18 cellular contexts compared by ENCODE assay signal in genomic region chr4:126180642-126181041, GRCh38.
DNase-seq lines count a peak whose midpoint lies in the region; ATAC-seq, FAIRE-seq and TF ChIP-seq lines count a peak whose summit lies in the region.
"Had no signal": no experiment of that assay in that cellular context is flagged by ENCODE, and none has a peak within 500 bp of the region (broad histone marks: within the 10 kb centered on the region; RNA-seq: fewer than 3 reads in every experiment).

No MANE protein-coding gene starts in this region.

- no peak for TF ChIP-seq RAD21 in H1 (IDR thresholded peaks at IDR 0.05 in 1 of 2, conservative IDR thresholded peaks at IDR 0.05 in 1 of 2; ENCODE audit: low read depth in 2 of 2, low read length in 2 of 2)

- intact Hi-C loops in mucosa of descending colon (cut with DNase I, micrococcal nuclease): no loop called here

- no peak overlapping the region for H2BK15ac ChIP-seq in H1 (ENCODE audit: low read length)

- DNase-seq in H1 (ENCODE audit: low read depth in 1 of 2, low spot score in 2 of 2) (no peak), mucosa of descending colon (no peak), NAMALWA (ENCODE audit: low spot score) (no peak), BE2C (no peak)
- DNase-seq: CD4-positive, alpha-beta T cell; CD8-positive, alpha-beta memory T cell; DMS 273 treated with DMSO at 0.1 percent for 48 hours; DMS79 treated with DMSO at 0.1 percent for 48 hours; GF-D8; GOT3; H7 had no signal

- CTCF ChIA-PET in H1 (lab: Charles Lee; ENCODE audit: partially characterized antibody): interaction anchor here (0.7 kb wide), 1 partner anchor 422 kb away, joined by 4 read pairs; no protein-coding TSS in a partner anchor

- H3K9me3 ChIP-seq in HUES48 (ENCODE audit: control insufficient read depth, insufficient read depth, low read length) (no peaks in the 10 kb centered on the region), H1 (ENCODE audit: insufficient read depth in 2 of 2, low read depth in 1 of 2, low read length in 1 of 2) (no peaks in the 10 kb centered on the region), mucosa of descending colon (peaks cover 3% of the 10 kb centered on the region), BE2C (no peaks in the 10 kb centered on the region)
- H3K9me3 ChIP-seq: BLaER1 had no signal

- no peak overlapping the region for H2BK5ac ChIP-seq in H1 (ENCODE audit: low read depth, low read length)

- H3K27ac ChIP-seq in HUES48 (ENCODE audit: low read depth, low read length) (peak overlapping the region; percentile 57), H1 (ENCODE audit: low read depth, low read length) (no peak overlapping the region)
- H3K27ac ChIP-seq: BLaER1 had no signal

- no peak overlapping the region for H2BK120ac ChIP-seq in H1 (replicated peaks; ENCODE audit: low read depth, low read length)

- H4K5ac ChIP-seq in H1 (ENCODE audit: insufficient read length, low read depth, low read length): peak overlapping the region; percentile 39

- no peaks in the 10 kb centered on the region for H3K23me2 ChIP-seq in H1 (ENCODE audit: low read depth, low read length)

- H3K56ac ChIP-seq in H1 (replicated peaks; ENCODE audit: insufficient read length, low read depth, low read length): no peak overlapping the region

- H3K36me3 ChIP-seq in HUES48 (ENCODE audit: control insufficient read depth, insufficient read depth, low read length): no peaks in the 10 kb centered on the region
- H3K36me3 ChIP-seq in H1 (ENCODE audit: control insufficient read depth in 2 of 4, insufficient read depth in 4 of 4, low read length in 3 of 4): no peaks in the 10 kb centered on the region
- no peaks in the 10 kb centered on the region for H3K36me3 ChIP-seq in mucosa of descending colon (ENCODE audit: low read depth)
- H3K36me3 ChIP-seq in BE2C: no peaks in the 10 kb centered on the region
- H3K36me3 ChIP-seq: BLaER1 had no signal

- no peaks in the 10 kb centered on the region for H3K79me1 ChIP-seq in H1 (ENCODE audit: low read depth, low read length)

- H2AFZ ChIP-seq in H1 (ENCODE audit: low read length): no peak overlapping the region

- H3K4me3 ChIP-seq in HUES48 (ENCODE audit: low read depth, low read length): no peak overlapping the region
- peak overlapping the region in 1 of 4 experiments; percentile 6; a peak in 1 of 8 replicates for H3K4me3 ChIP-seq in H1 (ENCODE audit: extremely low read depth in 1 of 4, insufficient read depth in 2 of 4, low read depth in 3 of 4, low read length in 4 of 4)
- H3K4me3 ChIP-seq in mucosa of descending colon: peak overlapping the region; percentile 4
- H3K4me3 ChIP-seq in BE2C (ENCODE audit: low read depth, low read length): no peak overlapping the region
- H3K4me3 ChIP-seq: BLaER1 had no signal

- H3K9ac ChIP-seq in HUES48 (ENCODE audit: low read depth, low read length): no peak overlapping the region
- no peak overlapping the region for H3K9ac ChIP-seq in H1 (replicated peaks in 1 of 4; ENCODE audit: extremely low read depth in 1 of 4, low read depth in 3 of 4, low read length in 3 of 4)
- H3K9ac ChIP-seq: BLaER1 had no signal

- no peak overlapping the region for H2BK20ac ChIP-seq in H1 (ENCODE audit: low read length)

- no peak overlapping the region for H2AK5ac ChIP-seq in H1 (ENCODE audit: low read depth, low read length)

- TF ChIP-seq EP300 in H1 (IDR thresholded peaks at IDR 0.05; ENCODE audit: borderline replicate concordance in 1 of 2, low read depth in 2 of 2, low read length in 2 of 2): no peak

- no peak overlapping the region for H3K14ac ChIP-seq in H1 (ENCODE audit: insufficient read length)

- H3K27me3 ChIP-seq in HUES48 (ENCODE audit: control insufficient read depth, insufficient read depth, low read length): no peaks in the 10 kb centered on the region
- H3K27me3 ChIP-seq in H1 (replicated peaks in 1 of 4; ENCODE audit: control insufficient read depth in 3 of 4, extremely low read depth in 1 of 4, insufficient read depth in 3 of 4, low read length in 3 of 4): no peaks in the 10 kb centered on the region
- no peaks in the 10 kb centered on the region for H3K27me3 ChIP-seq in BE2C
- H3K27me3 ChIP-seq: BLaER1 had no signal

- H3K4me2 ChIP-seq in H1 (ENCODE audit: insufficient read depth in 1 of 2, low read depth in 2 of 2, low read length in 2 of 2): no peak overlapping the region
- H3K4me2 ChIP-seq: BLaER1 had no signal

- H3K23ac ChIP-seq in H1 (ENCODE audit: insufficient read length): no peak overlapping the region

- POLR2A ChIA-PET in H1 (lab: Charles Lee; ENCODE audit: partially characterized antibody): no interaction called here

- no peak overlapping the region for H2BK12ac ChIP-seq in H1 (ENCODE audit: low read depth, low read length)

- no peak for ATAC-seq in mucosa of descending colon
- no peak for ATAC-seq in HG02571 (IDR thresholded peaks at IDR 0.05; ENCODE audit: unreplicated experiment)
- ATAC-seq: HCT116 had no signal

- H3K18ac ChIP-seq in H1 (ENCODE audit: extremely low read depth, low read length): no peak overlapping the region

- no peaks in the 10 kb centered on the region for H4K20me1 ChIP-seq in H1 (replicated peaks in 1 of 2; ENCODE audit: control insufficient read depth in 1 of 2, insufficient read depth in 2 of 2, low read length in 2 of 2)
- H4K20me1 ChIP-seq: BLaER1 had no signal

- no peak overlapping the region for H4K8ac ChIP-seq in H1 (ENCODE audit: extremely low read depth, insufficient read depth, low read length)

- no peak for TF ChIP-seq POLR2A in H1 (IDR thresholded peaks at IDR 0.05; ENCODE audit: control extremely low read depth in 1 of 2, low read depth in 2 of 2, low read length in 2 of 2)

- no peak overlapping the region for H3K4ac ChIP-seq in H1 (replicated peaks; ENCODE audit: insufficient read length, low read depth, low read length)

- no peak overlapping the region for H4K91ac ChIP-seq in H1 (replicated peaks; ENCODE audit: insufficient read length, low read length)

- peaks cover 13% of the 10 kb centered on the region for H3K4me1 ChIP-seq in HUES48 (ENCODE audit: control insufficient read depth, insufficient read depth, low read length)
- peaks cover 0 to 4% (median 0%) of the 10 kb centered on the region in 4 experiments; a peak in 2 of 7 replicates for H3K4me1 ChIP-seq in H1 (replicated peaks in 1 of 4; ENCODE audit: control insufficient read depth in 3 of 4, insufficient read depth in 4 of 4, low read length in 3 of 4)
- no peaks in the 10 kb centered on the region for H3K4me1 ChIP-seq in mucosa of descending colon (ENCODE audit: low read depth)
- H3K4me1 ChIP-seq in BE2C: no peaks in the 10 kb centered on the region
- H3K4me1 ChIP-seq: BLaER1 had no signal

- TF ChIP-seq CTCF in H1 (IDR thresholded peaks at IDR 0.05; ENCODE audit: control extremely low read depth in 1 of 3, insufficient read depth in 1 of 3, low read depth in 1 of 3, low read length in 3 of 3) (no peak), mucosa of descending colon (IDR thresholded peaks at IDR 0.05) (no peak), BE2C (IDR thresholded peaks at IDR 0.05; ENCODE audit: low read depth, low read length) (no peak)

- FAIRE-seq in H1 (lab: Jason Lieb, UNC): no peak
- FAIRE-seq: D721Med, GM12891, GM18507 had no signal

- no peaks in the 10 kb centered on the region for H3K79me2 ChIP-seq in H1 (ENCODE audit: control insufficient read depth in 1 of 2, insufficient read depth in 2 of 2, low read length in 2 of 2)

TF ChIP-seq in H1, 55 proteins besides CTCF, POLR2A, EP300 and RAD21:
- TF ChIP-seq CBX5 (IDR thresholded peaks at IDR 0.05; ENCODE audit: low read depth, low read length) (no peak), HDAC6 (IDR thresholded peaks at IDR 0.05; ENCODE audit: low read depth, low read length) (no peak), ATF2 (IDR thresholded peaks at IDR 0.05; ENCODE audit: low read length) (no peak), CREB1 (IDR thresholded peaks at IDR 0.05) (no peak), KDM5A (IDR thresholded peaks at IDR 0.05; ENCODE audit: low read length) (no peak), GTF2F1 (IDR thresholded peaks at IDR 0.05; ENCODE audit: borderline replicate concordance, low read depth, low read length) (no peak), BRCA1 (IDR thresholded peaks at IDR 0.05; ENCODE audit: low read depth, low read length) (no peak), BACH1 (IDR thresholded peaks at IDR 0.05; ENCODE audit: low read length) (no peak), JUN (IDR thresholded peaks at IDR 0.05; ENCODE audit: low read depth, low read length) (no peak), BCL11A (IDR thresholded peaks at IDR 0.05; ENCODE audit: low read depth in 2 of 2, low read length in 2 of 2) (no peak)
